ENCODE assay signal across 20 cellular contexts in the genomic region with DNA sequence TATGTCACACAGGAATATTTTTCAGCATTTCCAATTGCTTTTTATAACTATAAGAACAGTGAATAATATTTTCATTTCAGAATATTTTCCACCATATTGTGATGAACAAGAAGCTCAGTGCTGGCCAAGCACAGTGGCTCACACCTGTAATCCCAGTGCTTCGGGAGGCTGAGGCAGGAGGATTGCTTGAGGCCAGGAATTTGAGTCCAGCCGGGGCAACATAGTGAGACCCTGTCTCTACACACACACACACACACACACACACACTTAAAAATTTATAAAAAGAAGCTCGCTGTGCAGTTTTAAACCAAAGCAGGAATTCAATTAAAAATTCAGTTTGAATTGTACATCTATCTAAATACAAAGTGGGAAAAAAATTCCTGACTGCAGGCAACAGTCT. TPM values are rescaled to one million over a fixed set of nuclear protein-coding genes. Genes with fewer than 3 reads are reported as not detected.
DNase-seq lines count a peak whose midpoint lies in the region; ATAC-seq, FAIRE-seq and TF ChIP-seq lines count a peak whose summit lies in the region.
"Had no signal": no experiment of that assay in that cellular context is flagged by ENCODE, and none has a peak within 500 bp of the region (broad histone marks: within the 10 kb centered on the region; RNA-seq: fewer than 3 reads in every experiment).

No MANE protein-coding gene starts in this region.

- H3K27me3 Mint-ChIP-seq in activated naive CD8-positive, alpha-beta T cell, result peaks cover 9% of the 10 kb centered on the region
- peaks cover 40% of the 10 kb centered on the region for H3K27me3 Mint-ChIP-seq in activated naive CD8-positive, alpha-beta T cell treated with anti-CD3 and anti-CD28 coated beads, Interleukin-2, amount 50 U/mL, for 24 hours
- H3K27me3 Mint-ChIP-seq in T-helper 17 cell (no peaks in the 10 kb centered on the region), endothelial cell (ENCODE audit: unreplicated experiment) (peaks cover 26% of the 10 kb centered on the region)

- no peak overlapping the region for H3K27ac ChIP-seq in hepatocyte
- H3K27ac ChIP-seq: GM23248, KMS-11, PC-9 had no signal

- TF ChIP-seq CTCF in endothelial cell (IDR thresholded peaks at IDR 0.05; ENCODE audit: unreplicated experiment), result no peak
- TF ChIP-seq CTCF in hepatocyte (IDR thresholded peaks at IDR 0.05; ENCODE audit: poor library complexity), result no peak

- H3K4me1 ChIP-seq in hepatocyte (ENCODE audit: insufficient read depth), result peaks cover 35% of the 10 kb centered on the region

- H3K9me2 ChIP-seq in hepatocyte (replicated peaks; ENCODE audit: insufficient read depth), result no peaks in the 10 kb centered on the region

- no peaks in the 10 kb centered on the region for H3K9me3 Mint-ChIP-seq in activated naive CD8-positive, alpha-beta T cell (ENCODE audit: low read depth)
- H3K9me3 Mint-ChIP-seq in activated naive CD8-positive, alpha-beta T cell treated with anti-CD3 and anti-CD28 coated beads, Interleukin-2, amount 50 U/mL, for 24 hours, result no peaks in the 10 kb centered on the region
- H3K9me3 Mint-ChIP-seq in endothelial cell (ENCODE audit: unreplicated experiment), result no peaks in the 10 kb centered on the region
- H3K9me3 Mint-ChIP-seq in stimulated activated effector memory CD8-positive, alpha-beta T cell treated with anti-CD3 and anti-CD28 coated beads, Interleukin-12 subunit alpha, Interleukin-12 subunit beta, amount 100 ng/mL, for 72 hours, result no peaks in the 10 kb centered on the region

- no peaks in the 10 kb centered on the region for H3K36me3 Mint-ChIP-seq in activated naive CD8-positive, alpha-beta T cell
- H3K36me3 Mint-ChIP-seq in activated naive CD8-positive, alpha-beta T cell treated with anti-CD3 and anti-CD28 coated beads, Interleukin-2, amount 50 U/mL, for 24 hours (ENCODE audit: low read depth), result no peaks in the 10 kb centered on the region
- H3K36me3 Mint-ChIP-seq in T-helper 17 cell (ENCODE audit: low read depth) (no peaks in the 10 kb centered on the region), endothelial cell (ENCODE audit: low read depth, unreplicated experiment) (peaks cover 11% of the 10 kb centered on the region)
- peaks cover 28% of the 10 kb centered on the region for H3K36me3 Mint-ChIP-seq in stimulated activated effector memory CD8-positive, alpha-beta T cell treated with anti-CD3 and anti-CD28 coated beads, Interleukin-12 subunit alpha, Interleukin-12 subunit beta, amount 100 ng/mL, for 72 hours

- H3K9me3 ChIP-seq in T-helper 17 cell (ENCODE audit: control insufficient read depth, low read length, poor library complexity, severe bottlenecking), result no peaks in the 10 kb centered on the region
- H3K9me3 ChIP-seq in hepatocyte (ENCODE audit: low read depth), result no peaks in the 10 kb centered on the region
- H3K9me3 ChIP-seq: MG63 had no signal

- no peak for FAIRE-seq in GM12892 (lab: Jason Lieb, UNC)

- peaks cover 48% of the 10 kb centered on the region for H3K27me3 ChIP-seq in hepatocyte

- ATAC-seq in activated naive CD8-positive, alpha-beta T cell treated with anti-CD3 and anti-CD28 coated beads, Interleukin-2, amount 50 U/mL, for 24 hours, result no peak
- no peak for ATAC-seq in T-helper 17 cell
- ATAC-seq in stimulated activated effector memory CD8-positive, alpha-beta T cell treated with anti-CD3 and anti-CD28 coated beads, Interleukin-12 subunit alpha, Interleukin-12 subunit beta, amount 100 ng/mL, for 72 hours, result no peak

- H3K4me3 Mint-ChIP-seq in activated naive CD8-positive, alpha-beta T cell, result peak overlapping the region; percentile 23
- no peak overlapping the region for H3K4me3 Mint-ChIP-seq in activated naive CD8-positive, alpha-beta T cell treated with anti-CD3 and anti-CD28 coated beads, Interleukin-2, amount 50 U/mL, for 24 hours
- H3K4me3 Mint-ChIP-seq in T-helper 17 cell (peak overlapping the region; percentile 90), endothelial cell (ENCODE audit: unreplicated experiment) (peak overlapping the region; percentile 2)
- peak overlapping the region; percentile 73 for H3K4me3 Mint-ChIP-seq in stimulated activated effector memory CD8-positive, alpha-beta T cell treated with anti-CD3 and anti-CD28 coated beads, Interleukin-12 subunit alpha, Interleukin-12 subunit beta, amount 100 ng/mL, for 72 hours

- peaks cover 68% of the 10 kb centered on the region for H3K4me1 Mint-ChIP-seq in activated naive CD8-positive, alpha-beta T cell (ENCODE audit: low read depth)
- H3K4me1 Mint-ChIP-seq in activated naive CD8-positive, alpha-beta T cell treated with anti-CD3 and anti-CD28 coated beads, Interleukin-2, amount 50 U/mL, for 24 hours, result peaks cover 71% of the 10 kb centered on the region
- H3K4me1 Mint-ChIP-seq in T-helper 17 cell (peaks cover 59% of the 10 kb centered on the region), endothelial cell (ENCODE audit: unreplicated experiment) (peaks cover 32% of the 10 kb centered on the region)
- H3K4me1 Mint-ChIP-seq in stimulated activated effector memory CD8-positive, alpha-beta T cell treated with anti-CD3 and anti-CD28 coated beads, Interleukin-12 subunit alpha, Interleukin-12 subunit beta, amount 100 ng/mL, for 72 hours, result peaks cover 76% of the 10 kb centered on the region

- no peak overlapping the region for H2AFZ ChIP-seq in hepatocyte
- H2AFZ ChIP-seq: GM23248, PC-9 had no signal

- 95% methylated on average over 3 of the region's 3 CpGs for WGBS in hepatocyte (ENCODE audit: low lambda C conversion rate, missing lambda C conversion rate)

- H3K4me3 ChIP-seq in hepatocyte, result no peak overlapping the region
- H3K4me3 ChIP-seq: GM23248, MG63, PC-9 had no signal

- no peak for TF ChIP-seq POLR2A in GM12892 (IDR thresholded peaks at IDR 0.05; ENCODE audit: low read depth, low read length)

- H3K36me3 ChIP-seq in hepatocyte (replicated peaks; ENCODE audit: insufficient read depth, low read depth), result no peaks in the 10 kb centered on the region
- H3K36me3 ChIP-seq: MG63 had no signal

- no peak overlapping the region for H3K27ac Mint-ChIP-seq in activated naive CD8-positive, alpha-beta T cell
- no peak overlapping the region for H3K27ac Mint-ChIP-seq in activated naive CD8-positive, alpha-beta T cell treated with anti-CD3 and anti-CD28 coated beads, Interleukin-2, amount 50 U/mL, for 24 hours
- H3K27ac Mint-ChIP-seq in T-helper 17 cell (peak overlapping the region; percentile 99), endothelial cell (ENCODE audit: unreplicated experiment) (no peak overlapping the region)
- H3K27ac Mint-ChIP-seq in stimulated activated effector memory CD8-positive, alpha-beta T cell treated with anti-CD3 and anti-CD28 coated beads, Interleukin-12 subunit alpha, Interleukin-12 subunit beta, amount 100 ng/mL, for 72 hours, result peak overlapping the region; percentile 84

- no peak for DNase-seq in activated naive CD8-positive, alpha-beta T cell treated with anti-CD3 and anti-CD28 coated beads, Interleukin-2, amount 50 U/mL, for 24 hours
- DNase-seq in T-helper 17 cell (no peak), endothelial cell (ENCODE audit: low spot score) (no peak), GM12892 (ENCODE audit: insufficient read length) (no peak), hepatocyte (ENCODE audit: low spot score) (no peak)
- DNase-seq in stimulated activated effector memory CD8-positive, alpha-beta T cell treated with anti-CD3 and anti-CD28 coated beads, Interleukin-12 subunit alpha, Interleukin-12 subunit beta, amount 100 ng/mL, for 72 hours (ENCODE audit: low spot score in 2 of 2), result no peak
- no peak for DNase-seq in stimulated activated CD4-positive, alpha-beta T cell treated with anti-CD3 and anti-CD28 coated beads, Interleukin-4, amount 100 ng/mL, for 1 hour
- DNase-seq: AML-193, DND-41, GDM1, GM23248, MG63, NCI-H1105 treated with DMSO at 0.1 percent for 48 hours, NCI-H187, NCI-H446, NCI-H748 treated with DMSO at 0.1 percent for 48 hours, PC-9 had no signal

- H3K4me2 ChIP-seq in hepatocyte, result no peak overlapping the region
- H3K4me2 ChIP-seq: PC-9 had no signal

- no peaks in the 10 kb centered on the region for H4K20me1 ChIP-seq in hepatocyte (ENCODE audit: insufficient read depth, poor library complexity, severe bottlenecking)

- H3K79me2 ChIP-seq in hepatocyte, result no peaks in the 10 kb centered on the region

RNA-seq across cellular contexts. Expression of a gene that starts 3.2 kb away (rescaled TPM):
- total RNA-seq in T-helper 17 cell (10 to 100 TPM; 49.4 to 63.6 TPM), endothelial cell (ENCODE audit: unreplicated experiment) (0.44 TPM), hepatocyte (0.60 and 2.2 TPM in 2 replicates)
- polyA plus RNA-seq in GM12892 (2012; ENCODE audit: missing spikeins), result 1.7 TPM
- polyA plus RNA-seq in hepatocyte, result 3.1 and 3.4 TPM in 2 replicates

RNA-seq across cellular contexts. Expression of a gene that starts 3.5 kb away (rescaled TPM):
- total RNA-seq in T-helper 17 cell (under 1 TPM; 0.32 to 0.63 TPM), endothelial cell (ENCODE audit: unreplicated experiment) (not detected), hepatocyte (0.04 TPM in 1 of 2 replicates, not detected in the other)
- not detected for polyA plus RNA-seq in GM12892 (2012; ENCODE audit: missing spikeins)
- polyA plus RNA-seq in hepatocyte, result 0.09 TPM in 1 of 2 replicates, not detected in the other
- total RNA-seq: A673, GM23248 had no signal
- polyA plus RNA-seq: GM23248 had no signal

RNA-seq across cellular contexts. Expression of a gene that starts 53.7 kb away (rescaled TPM):
- total RNA-seq in T-helper 17 cell (100 to 1,000 TPM; 102 to 117 TPM), endothelial cell (ENCODE audit: unreplicated experiment) (65.0 TPM), hepatocyte (48.2 and 50.3 TPM in 2 replicates)
- polyA plus RNA-seq in GM12892 (2012; ENCODE audit: missing spikeins), result 64.4 TPM
- 42.4 and 50.8 TPM in 2 replicates for polyA plus RNA-seq in hepatocyte

Comparison
In these comparisons a context has a peak if more than half of its experiments do, and no peak if none do; other contexts are left out.
1. H3K27ac Mint-ChIP-seq: peak in T-helper 17 cell (single experiment) and stimulated activated effector memory CD8-positive, alpha-beta T cell treated with anti-CD3 and anti-CD28 coated beads, Interleukin-12 subunit alpha, Interleukin-12 subunit beta, amount 100 ng/mL, for 72 hours (single experiment); none in activated naive CD8-positive, alpha-beta T cell (single experiment), activated naive CD8-positive, alpha-beta T cell treated with anti-CD3 and anti-CD28 coated beads, Interleukin-2, amount 50 U/mL, for 24 hours (single experiment) and endothelial cell (single experiment).
2. RNA of a gene that starts 3.2 kb away (total RNA-seq): 49.4 to 63.6 TPM in T-helper 17 cell; 0.60 to 2.2 TPM in hepatocyte and 0.44 TPM in endothelial cell (single experiment); every median in the first group is over 10 times any median in the second.